Comparison of ENCODE assay signal across 8 cellular contexts in the genomic region with DNA sequence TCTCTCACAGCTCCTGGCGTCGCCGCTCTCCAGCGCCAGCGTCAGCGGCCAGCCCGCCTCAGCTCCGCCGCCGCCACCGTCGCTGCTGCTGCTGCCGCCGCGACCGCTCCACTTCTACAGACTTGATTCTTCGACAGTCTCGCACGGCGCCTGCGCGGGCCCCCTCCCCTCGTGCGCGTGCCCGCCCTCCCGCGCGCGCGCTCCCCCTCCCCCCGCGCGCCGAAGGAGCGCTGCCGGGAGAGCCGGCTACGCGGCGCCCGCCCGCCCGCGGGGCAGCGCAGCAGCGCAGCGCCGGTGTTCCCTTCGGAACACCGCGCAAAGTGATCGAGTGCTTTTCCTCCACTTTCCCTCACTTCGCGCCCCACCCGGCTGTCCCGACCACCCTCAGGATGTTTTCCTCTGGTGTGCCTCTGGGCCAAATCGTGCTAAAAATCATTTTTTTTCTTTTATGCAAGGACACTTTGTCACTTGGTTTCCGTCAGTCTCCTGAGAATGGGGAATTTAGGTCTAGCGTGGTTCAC. TPM values are rescaled to one million over a fixed set of nuclear protein-coding genes. Genes with fewer than 3 reads are reported as not detected.
DNase-seq lines count a peak whose midpoint lies in the region; ATAC-seq and TF ChIP-seq lines count a peak whose summit lies in the region.

A gene (minus strand): TSS at position 118 of the 521 bp plus-strand sequence. CDS start 684 bp downstream, outside the sequence.

- in situ Hi-C loops in astrocyte of the cerebellum (cut with HindIII; ENCODE audit: low sequenced_read_pairs): loop anchor here (10.0 kb wide), 2 partner anchors 95 to 465 kb away; no protein-coding TSS in a partner anchor

- POLR2A ChIA-PET in HCT116 (lab: Charles Lee): interaction anchor here (1.2 to 4.2 kb wide), 4 partner anchors 9 to 114 kb away, joined by 3 to 46 read pairs (median 19); no protein-coding TSS in a partner anchor

- ATAC-seq in HCT116 (peak; percentile 37), GM18519 (IDR thresholded peaks at IDR 0.05; ENCODE audit: low FRiP score, unreplicated experiment) (no peak)

- no peak within 1 kb of the TSS for H2AFZ ChIP-seq in HCT116 (ENCODE audit: low read depth, low read length, poor library complexity, severe bottlenecking)

- TF ChIP-seq CTCF in HCT116 (IDR thresholded peaks at IDR 0.05 in 2 of 3, conservative IDR thresholded peaks at IDR 0.05 in 1 of 3; ENCODE audit: borderline replicate concordance in 1 of 3, insufficient read depth in 1 of 3, low read depth in 2 of 3, low read length in 2 of 3) (no peak), astrocyte of the cerebellum (IDR thresholded peaks at IDR 0.05; ENCODE audit: low read depth, low read length, missing control alignments) (no peak), retinal pigment epithelial cell (conservative IDR thresholded peaks at IDR 0.05; ENCODE audit: low read depth, low read length) (no peak)

- intact Hi-C loops in HCT116 (cut with micrococcal nuclease): loop anchor here (1.0 to 5.0 kb wide), 3 partner anchors 111 to 372 kb away; no protein-coding TSS in a partner anchor

- H3K4me3 ChIP-seq in HCT116 (replicated peaks in 1 of 2; ENCODE audit: low read depth in 1 of 2, low read length in 2 of 2): peak within 1 kb of the TSS; percentile 66 to 70
- peak within 1 kb of the TSS; percentile 82 for H3K4me3 ChIP-seq in astrocyte of the cerebellum (ENCODE audit: low read depth, low read length)
- peak within 1 kb of the TSS; percentile 94 for H3K4me3 ChIP-seq in retinal pigment epithelial cell (ENCODE audit: low read length)

- TF ChIP-seq RAD21 in HCT116 (IDR thresholded peaks at IDR 0.05; ENCODE audit: low read depth): no peak

- no peaks in the 10 kb centered on the region for H3K9me2 ChIP-seq in HCT116 (ENCODE audit: insufficient read depth)

- peak within 1 kb of the TSS; percentile 98 for H3K4me2 ChIP-seq in HCT116 (ENCODE audit: low read length)

- no TSS peak for BruUV-seq in HCT116 (replicated peaks; lab: Mats Ljungman, UMichigan)

- H3K79me2 ChIP-seq in HCT116 (ENCODE audit: insufficient read depth, low read length): peaks cover 38% of the 10 kb centered on the region

- TF ChIP-seq POLR2A in HCT116 (IDR thresholded peaks at IDR 0.05; ENCODE audit: borderline replicate concordance, extremely low read depth, insufficient read depth, insufficient read length): peak; percentile 74

- peak within 1 kb of the TSS; percentile 93 for H3K9ac ChIP-seq in HCT116 (ENCODE audit: low read length)

- CTCF ChIA-PET in HCT116 (lab: Charles Lee): interaction anchor here (1.2 kb wide), 1 partner anchor 473 kb away, joined by 3 read pairs; no protein-coding TSS in a partner anchor

- peak within 1 kb of the TSS; percentile 89 for H3K27ac ChIP-seq in HCT116 (ENCODE audit: low read depth, low read length)

- peaks cover 0 to 10% of the 10 kb centered on the region in 2 experiments; a peak in 1 of 4 replicates for H3K36me3 ChIP-seq in HCT116 (ENCODE audit: control insufficient read depth in 1 of 2, insufficient read depth in 2 of 2, low read length in 2 of 2)

- no peaks in the 10 kb centered on the region for H3K9me3 ChIP-seq in HCT116 (ENCODE audit: control insufficient read depth in 1 of 2, insufficient read depth in 1 of 2, low read depth in 1 of 2, low read length in 2 of 2)

- peaks cover 51 to 75% of the 10 kb centered on the region in 2 experiments for H3K4me1 ChIP-seq in HCT116 (ENCODE audit: control insufficient read depth in 1 of 2, insufficient read depth in 2 of 2, low read length in 2 of 2)

- peak; percentile 52 for DNase-seq in DMS 273 treated with DMSO at 0.1 percent for 48 hours (lab: John Stamatoyannopoulos, UW)
- DNase-seq in HCT116 (ENCODE audit: low read depth, low spot score): peak; percentile 63
- peak; percentile 74 for DNase-seq in NCI-H146 treated with DMSO at 0.1 percent for 48 hours (lab: John Stamatoyannopoulos, UW; ENCODE audit: unreplicated experiment)
- peak; percentile 69 for DNase-seq in T1000 (lab: John Stamatoyannopoulos, UW)
- DNase-seq in astrocyte of the cerebellum (ENCODE audit: low read depth): peak; percentile 55
- DNase-seq in hippocampal formation (lab: John Stamatoyannopoulos, UW): peak; percentile 82 to 83
- DNase-seq in retinal pigment epithelial cell (ENCODE audit: low read depth): no peak

- RAD21 ChIA-PET in HCT116 (lab: Charles Lee; ENCODE audit: low non-redundant PET in 1 of 2, low total read pairs in 2 of 2, uncharacterized antibody in 2 of 2, unreplicated experiment in 2 of 2): interaction anchor here in 1 of 2 experiments (0.6 kb wide), 1 partner anchor 114 kb away, joined by 3 read pairs; no protein-coding TSS in a partner anchor

- peaks cover 5% of the 10 kb centered on the region; the same call in 1 of the 2 replicates for H4K20me1 ChIP-seq in HCT116 (ENCODE audit: insufficient read depth)

- no peaks in the 10 kb centered on the region for H3K27me3 ChIP-seq in HCT116 (ENCODE audit: insufficient read depth, low read length)

TF ChIP-seq in HCT116, 20 proteins besides CTCF, POLR2A, EP300 and RAD21:
- TF ChIP-seq YY1 (IDR thresholded peaks at IDR 0.05; ENCODE audit: extremely low read depth, insufficient replicate concordance, low read depth, low read length): no peak
- TF ChIP-seq CEBPB (IDR thresholded peaks at IDR 0.05; ENCODE audit: low read depth): no peak
- no peak for TF ChIP-seq TCF7L2 (IDR thresholded peaks at IDR 0.05; ENCODE audit: borderline replicate concordance, extremely low read depth, insufficient read depth, insufficient read length)
- TF ChIP-seq, protein P1, sequence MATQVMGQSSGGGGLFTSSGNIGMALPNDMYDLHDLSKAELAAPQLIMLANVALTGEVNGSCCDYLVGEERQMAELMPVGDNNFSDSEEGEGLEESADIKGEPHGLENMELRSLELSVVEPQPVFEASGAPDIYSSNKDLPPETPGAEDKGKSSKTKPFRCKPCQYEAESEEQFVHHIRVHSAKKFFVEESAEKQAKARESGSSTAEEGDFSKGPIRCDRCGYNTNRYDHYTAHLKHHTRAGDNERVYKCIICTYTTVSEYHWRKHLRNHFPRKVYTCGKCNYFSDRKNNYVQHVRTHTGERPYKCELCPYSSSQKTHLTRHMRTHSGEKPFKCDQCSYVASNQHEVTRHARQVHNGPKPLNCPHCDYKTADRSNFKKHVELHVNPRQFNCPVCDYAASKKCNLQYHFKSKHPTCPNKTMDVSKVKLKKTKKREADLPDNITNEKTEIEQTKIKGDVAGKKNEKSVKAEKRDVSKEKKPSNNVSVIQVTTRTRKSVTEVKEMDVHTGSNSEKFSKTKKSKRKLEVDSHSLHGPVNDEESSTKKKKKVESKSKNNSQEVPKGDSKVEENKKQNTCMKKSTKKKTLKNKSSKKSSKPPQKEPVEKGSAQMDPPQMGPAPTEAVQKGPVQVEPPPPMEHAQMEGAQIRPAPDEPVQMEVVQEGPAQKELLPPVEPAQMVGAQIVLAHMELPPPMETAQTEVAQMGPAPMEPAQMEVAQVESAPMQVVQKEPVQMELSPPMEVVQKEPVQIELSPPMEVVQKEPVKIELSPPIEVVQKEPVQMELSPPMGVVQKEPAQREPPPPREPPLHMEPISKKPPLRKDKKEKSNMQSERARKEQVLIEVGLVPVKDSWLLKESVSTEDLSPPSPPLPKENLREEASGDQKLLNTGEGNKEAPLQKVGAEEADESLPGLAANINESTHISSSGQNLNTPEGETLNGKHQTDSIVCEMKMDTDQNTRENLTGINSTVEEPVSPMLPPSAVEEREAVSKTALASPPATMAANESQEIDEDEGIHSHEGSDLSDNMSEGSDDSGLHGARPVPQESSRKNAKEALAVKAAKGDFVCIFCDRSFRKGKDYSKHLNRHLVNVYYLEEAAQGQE (IDR thresholded peaks at IDR 0.05; ENCODE audit: low read depth): no peak
- TF ChIP-seq, protein P2, sequence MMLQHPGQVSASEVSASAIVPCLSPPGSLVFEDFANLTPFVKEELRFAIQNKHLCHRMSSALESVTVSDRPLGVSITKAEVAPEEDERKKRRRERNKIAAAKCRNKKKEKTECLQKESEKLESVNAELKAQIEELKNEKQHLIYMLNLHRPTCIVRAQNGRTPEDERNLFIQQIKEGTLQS (IDR thresholded peaks at IDR 0.05): no peak
- peak; percentile 98 for TF ChIP-seq POLR2AphosphoS5 (IDR thresholded peaks at IDR 0.05; ENCODE audit: low read depth, low read length)
- no peak for TF ChIP-seq EZH2phosphoT487 (IDR thresholded peaks at IDR 0.05; ENCODE audit: borderline replicate concordance)
- TF ChIP-seq ZNF274 (IDR thresholded peaks at IDR 0.05; ENCODE audit: low read depth, low read length): no peak
- TF ChIP-seq FOSL1 (IDR thresholded peaks at IDR 0.05; ENCODE audit: low read depth): no peak
- no peak for TF ChIP-seq CBX3 (IDR thresholded peaks at IDR 0.05; ENCODE audit: low read depth)
- TF ChIP-seq, protein P3, sequence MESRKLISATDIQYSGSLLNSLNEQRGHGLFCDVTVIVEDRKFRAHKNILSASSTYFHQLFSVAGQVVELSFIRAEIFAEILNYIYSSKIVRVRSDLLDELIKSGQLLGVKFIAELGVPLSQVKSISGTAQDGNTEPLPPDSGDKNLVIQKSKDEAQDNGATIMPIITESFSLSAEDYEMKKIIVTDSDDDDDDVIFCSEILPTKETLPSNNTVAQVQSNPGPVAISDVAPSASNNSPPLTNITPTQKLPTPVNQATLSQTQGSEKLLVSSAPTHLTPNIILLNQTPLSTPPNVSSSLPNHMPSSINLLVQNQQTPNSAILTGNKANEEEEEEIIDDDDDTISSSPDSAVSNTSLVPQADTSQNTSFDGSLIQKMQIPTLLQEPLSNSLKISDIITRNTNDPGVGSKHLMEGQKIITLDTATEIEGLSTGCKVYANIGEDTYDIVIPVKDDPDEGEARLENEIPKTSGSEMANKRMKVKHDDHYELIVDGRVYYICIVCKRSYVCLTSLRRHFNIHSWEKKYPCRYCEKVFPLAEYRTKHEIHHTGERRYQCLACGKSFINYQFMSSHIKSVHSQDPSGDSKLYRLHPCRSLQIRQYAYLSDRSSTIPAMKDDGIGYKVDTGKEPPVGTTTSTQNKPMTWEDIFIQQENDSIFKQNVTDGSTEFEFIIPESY (IDR thresholded peaks at IDR 0.05; ENCODE audit: extremely low read depth, insufficient replicate concordance, low read length): peak; percentile 29
- TF ChIP-seq EZH2 (IDR thresholded peaks at IDR 0.05): no peak

RNA-seq across cellular contexts. Expression of the gene that starts here (rescaled TPM):
- 61.3 TPM for total RNA-seq in HCT116 (2021; ENCODE audit: unreplicated experiment)
- 105 and 134 TPM in 2 replicates for polyA plus RNA-seq in HCT116 (2012)
